Comparison of ENCODE assay signal across 8 cellular contexts in genomic region chr5:179974946-179975712, GRCh38.
DNase-seq lines count a peak whose midpoint lies in the region; ATAC-seq and TF ChIP-seq lines count a peak whose summit lies in the region.

No MANE protein-coding gene starts in this region.

- peak overlapping the region; percentile 37 for H3K9ac ChIP-seq in SU-DHL-6 (ENCODE audit: low read length)
- H3K9ac ChIP-seq in parathyroid adenoma: no peak overlapping the region

- H3K4me3 ChIP-seq in Jurkat, Clone E6-1 (ENCODE audit: low read length): no peak overlapping the region
- H3K4me3 ChIP-seq in SU-DHL-6 (ENCODE audit: insufficient read depth, low read length, poor library complexity, severe bottlenecking) (no peak overlapping the region), fibroblast of pulmonary artery (replicated peaks; ENCODE audit: low read depth, low read length) (no peak overlapping the region), parathyroid adenoma (ENCODE audit: low read depth, low read length) (no peak overlapping the region)

- TF ChIP-seq CTCF in SU-DHL-6 (IDR thresholded peaks at IDR 0.05; ENCODE audit: insufficient read depth, low read length, poor library complexity, severe bottlenecking) (peak; percentile 81), fibroblast of pulmonary artery (IDR thresholded peaks at IDR 0.05; ENCODE audit: low read length, missing control alignments) (peak; percentile 43), parathyroid adenoma (IDR thresholded peaks at IDR 0.05) (peak; percentile 10)

- H2AFZ ChIP-seq in SU-DHL-6 (ENCODE audit: low read depth, low read length, severe bottlenecking): peak overlapping the region; percentile 88
- H2AFZ ChIP-seq in parathyroid adenoma: no peak overlapping the region

- no peaks in the 10 kb centered on the region for H4K20me1 ChIP-seq in SU-DHL-6 (ENCODE audit: low read depth, low read length)

- H3K9me3 ChIP-seq in SU-DHL-6 (ENCODE audit: insufficient read depth, low read length) (no peaks in the 10 kb centered on the region), parathyroid adenoma (ENCODE audit: control insufficient read depth, low read length) (no peaks in the 10 kb centered on the region)

- H3K79me2 ChIP-seq in SU-DHL-6 (ENCODE audit: insufficient read depth, low read length): no peaks in the 10 kb centered on the region
- no peaks in the 10 kb centered on the region for H3K79me2 ChIP-seq in parathyroid adenoma

- H3K27ac ChIP-seq in SU-DHL-6 (ENCODE audit: low read depth, low read length) (no peak overlapping the region), parathyroid adenoma (no peak overlapping the region)

- no peaks in the 10 kb centered on the region for H3K9me2 ChIP-seq in SU-DHL-6 (replicated peaks; ENCODE audit: insufficient read depth, low read length)

- no peaks in the 10 kb centered on the region for H3F3A ChIP-seq in SU-DHL-6 (ENCODE audit: insufficient read depth)

- no peaks in the 10 kb centered on the region for H3K4me1 ChIP-seq in parathyroid adenoma

- H3K36me3 ChIP-seq in SU-DHL-6 (ENCODE audit: low read length) (no peaks in the 10 kb centered on the region), parathyroid adenoma (ENCODE audit: control insufficient read depth, insufficient read depth, low read length) (no peaks in the 10 kb centered on the region)

- H3K27me3 ChIP-seq in SU-DHL-6 (ENCODE audit: low read length) (no peaks in the 10 kb centered on the region), parathyroid adenoma (ENCODE audit: control insufficient read depth, insufficient read depth, low read length) (no peaks in the 10 kb centered on the region)

- ATAC-seq in GM19452 (IDR thresholded peaks at IDR 0.05; ENCODE audit: unreplicated experiment): peak; percentile 72

- peak; percentile 21 for DNase-seq in NCI-H2196 (lab: John Stamatoyannopoulos, UW; ENCODE audit: unreplicated experiment)
- DNase-seq in NCI-H2196 treated with DMSO at 0.1 percent for 48 hours (lab: John Stamatoyannopoulos, UW; ENCODE audit: unreplicated experiment): no peak
- peak; percentile 14 for DNase-seq in Jurkat, Clone E6-1 (ENCODE audit: low read depth, low spot score)
- peak; percentile 34 for DNase-seq in fibroblast of pulmonary artery (ENCODE audit: low read depth)
- no peak for DNase-seq in cortex of kidney (lab: John Stamatoyannopoulos, UW)

- H3K4me2 ChIP-seq in SU-DHL-6 (ENCODE audit: low read depth, low read length, poor library complexity, severe bottlenecking): peak overlapping the region; percentile 48
- H3K4me2 ChIP-seq in parathyroid adenoma (ENCODE audit: low read length): no peak overlapping the region

Comparison
In these comparisons a context has a peak if more than half of its experiments do, and no peak if none do; other contexts are left out.
1. DNase-seq: peak in NCI-H2196 (single experiment), Jurkat, Clone E6-1 (single experiment) and fibroblast of pulmonary artery (single experiment); none in NCI-H2196 treated with DMSO at 0.1 percent for 48 hours (single experiment) and cortex of kidney (single experiment).
2. CTCF ChIP-seq: peak in every context shown above with its lines; median percentile 81 in SU-DHL-6; 43 in fibroblast of pulmonary artery; 10 in parathyroid adenoma.